ENCODE assay signal across 8 cellular contexts in the genomic region with DNA sequence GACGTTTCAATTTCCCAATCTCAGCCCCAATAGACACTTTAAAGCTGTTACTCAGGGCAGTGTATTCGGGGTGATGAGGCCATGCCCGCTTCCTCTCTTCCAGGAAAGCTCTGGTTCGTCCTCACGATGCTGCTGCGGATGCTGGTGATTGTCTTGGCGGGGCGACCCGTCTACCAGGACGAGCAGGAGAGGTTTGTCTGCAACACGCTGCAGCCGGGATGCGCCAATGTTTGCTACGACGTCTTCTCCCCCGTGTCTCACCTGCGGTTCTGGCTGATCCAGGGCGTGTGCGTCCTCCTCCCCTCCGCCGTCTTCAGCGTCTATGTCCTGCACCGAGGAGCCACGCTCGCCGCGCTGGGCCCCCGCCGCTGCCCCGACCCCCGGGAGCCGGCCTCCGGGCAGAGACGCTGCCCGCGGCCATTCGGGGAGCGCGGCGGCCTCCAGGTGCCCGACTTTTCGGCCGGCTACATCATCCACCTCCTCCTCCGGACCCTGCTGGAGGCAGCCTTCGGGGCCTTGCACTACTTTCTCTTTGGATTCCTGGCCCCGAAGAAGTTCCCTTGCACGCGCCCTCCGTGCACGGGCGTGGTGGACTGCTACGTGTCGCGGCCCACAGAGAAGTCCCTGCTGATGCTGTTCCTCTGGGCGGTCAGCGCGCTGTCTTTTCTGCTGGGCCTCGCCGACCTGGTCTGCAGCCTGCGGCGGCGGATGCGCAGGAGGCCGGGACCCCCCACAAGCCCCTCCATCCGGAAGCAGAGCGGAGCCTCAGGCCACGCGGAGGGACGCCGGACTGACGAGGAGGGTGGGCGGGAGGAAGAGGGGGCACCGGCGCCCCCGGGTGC. TPM values are rescaled to one million over a fixed set of nuclear protein-coding genes. Genes with fewer than 3 reads are reported as not detected.
A peak's percentile ranks its signal among the peaks of the same experiment; 100 is the strongest.
DNase-seq lines count a peak whose midpoint lies in the region; ATAC-seq and TF ChIP-seq lines count a peak whose summit lies in the region.

No MANE protein-coding gene starts in this region.

- peaks cover 6 to 16% of the 10 kb centered on the region in 2 donors for H3K4me1 ChIP-seq in thyroid gland

- peak overlapping the region; percentile 65 for H3K4me3 Mint-ChIP-seq in activated T-cell treated with anti-CD3 and anti-CD28 coated beads, Interleukin-2, amount 50 U/mL, for 4 hours
- H3K4me3 Mint-ChIP-seq in activated naive CD8-positive, alpha-beta T cell treated with anti-CD3 and anti-CD28 coated beads, Interleukin-2, amount 10 ng/mL, durations not matched to agents 7 days and 5 days: peak overlapping the region; percentile 76

- H3K4me3 ChIP-seq in thyroid gland (replicated peaks in 1 of 3): peak overlapping the region; percentile 6 to 47 (median 27)

- H3K27me3 Mint-ChIP-seq in activated T-cell treated with anti-CD3 and anti-CD28 coated beads, Interleukin-2, amount 50 U/mL, for 4 hours (ENCODE audit: low read depth): peaks cover 52% of the 10 kb centered on the region
- peaks cover 47% of the 10 kb centered on the region for H3K27me3 Mint-ChIP-seq in activated naive CD8-positive, alpha-beta T cell treated with anti-CD3 and anti-CD28 coated beads, Interleukin-2, amount 10 ng/mL, durations not matched to agents 7 days and 5 days

- H3K9me3 ChIP-seq in thyroid gland: no peaks in the 10 kb centered on the region

- H3K27me3 ChIP-seq in thyroid gland: no peaks in the 10 kb centered on the region

- no peak for TF ChIP-seq CTCF in thyroid gland (IDR thresholded peaks at IDR 0.05)

- no peak for TF ChIP-seq POLR2A in thyroid gland (IDR thresholded peaks at IDR 0.05)

- peak; percentile 54 to 59 for ATAC-seq in activated T-cell treated with anti-CD3 and anti-CD28 coated beads, Interleukin-2, amount 50 U/mL, for 4 hours
- peak; percentile 63 for ATAC-seq in activated naive CD8-positive, alpha-beta T cell treated with anti-CD3 and anti-CD28 coated beads, Interleukin-2, amount 10 ng/mL, durations not matched to agents 7 days and 5 days (ENCODE audit: low read depth)
- no peak for ATAC-seq in GM19324 (IDR thresholded peaks at IDR 0.05; ENCODE audit: low FRiP score, unreplicated experiment)

- no peak for DNase-seq in activated T-cell treated with anti-CD3 and anti-CD28 coated beads, Interleukin-2, amount 50 U/mL, for 4 hours
- no peak for DNase-seq in activated T-cell treated with anti-CD3 and anti-CD28 coated beads, Interleukin-2, amount 50 U/mL, for 1 hour
- DNase-seq in activated naive CD8-positive, alpha-beta T cell treated with anti-CD3 and anti-CD28 coated beads, Interleukin-2, amount 10 ng/mL, durations not matched to agents 7 days and 5 days: peak; percentile 44
- DNase-seq in left kidney (ENCODE audit: low read depth, low spot score) (peak; percentile 71), thyroid gland (peak; percentile 5 to 19), NCI-H1436 (lab: John Stamatoyannopoulos, UW) (no peak), posterior vena cava (ENCODE audit: low spot score) (no peak)

- H3K36me3 ChIP-seq in thyroid gland: no peaks in the 10 kb centered on the region

- intact Hi-C loops in thyroid gland (cut with DNase I) (no loop called here), posterior vena cava (cut with DNase I) (no loop called here)

- H3K36me3 Mint-ChIP-seq in activated T-cell treated with anti-CD3 and anti-CD28 coated beads, Interleukin-2, amount 50 U/mL, for 4 hours (ENCODE audit: insufficient read depth): no peaks in the 10 kb centered on the region
- no peaks in the 10 kb centered on the region for H3K36me3 Mint-ChIP-seq in activated naive CD8-positive, alpha-beta T cell treated with anti-CD3 and anti-CD28 coated beads, Interleukin-2, amount 10 ng/mL, durations not matched to agents 7 days and 5 days

- H3K27ac Mint-ChIP-seq in activated naive CD8-positive, alpha-beta T cell treated with anti-CD3 and anti-CD28 coated beads, Interleukin-2, amount 10 ng/mL, durations not matched to agents 7 days and 5 days: no peak overlapping the region

- POLR2A ChIA-PET in activated naive CD8-positive, alpha-beta T cell treated with anti-CD3 and anti-CD28 coated beads, Interleukin-2, amount 10 ng/mL, durations not matched to agents 7 days and 5 days (lab: Charles Lee): no interaction called here

- 21 to 46% methylated on average over 30 to 37 of the region's 75 CpGs for WGBS in thyroid gland, 2 donors

- peaks cover 5% of the 10 kb centered on the region for H3K9me3 Mint-ChIP-seq in activated T-cell treated with anti-CD3 and anti-CD28 coated beads, Interleukin-2, amount 50 U/mL, for 4 hours
- H3K9me3 Mint-ChIP-seq in activated naive CD8-positive, alpha-beta T cell treated with anti-CD3 and anti-CD28 coated beads, Interleukin-2, amount 10 ng/mL, durations not matched to agents 7 days and 5 days: peaks cover 2% of the 10 kb centered on the region

- peaks cover 4% of the 10 kb centered on the region for H3K4me1 Mint-ChIP-seq in activated T-cell treated with anti-CD3 and anti-CD28 coated beads, Interleukin-2, amount 50 U/mL, for 4 hours (ENCODE audit: low read depth)
- H3K4me1 Mint-ChIP-seq in activated naive CD8-positive, alpha-beta T cell treated with anti-CD3 and anti-CD28 coated beads, Interleukin-2, amount 10 ng/mL, durations not matched to agents 7 days and 5 days: peaks cover 5% of the 10 kb centered on the region

- H3K27ac ChIP-seq in thyroid gland: no peak overlapping the region

RNA-seq across cellular contexts. Expression of a gene that starts 2.6 kb away (rescaled TPM):
- not detected for total RNA-seq in activated T-cell treated with anti-CD3 and anti-CD28 coated beads, Interleukin-2, amount 50 U/mL, for 4 hours
- total RNA-seq in activated naive CD8-positive, alpha-beta T cell treated with anti-CD3 and anti-CD28 coated beads, Interleukin-2, amount 10 ng/mL, durations not matched to agents 7 days and 5 days: not detected
- not detected for total RNA-seq in thyroid gland
- not detected for total RNA-seq in posterior vena cava

RNA-seq across cellular contexts. Expression of a gene that starts 34.4 kb away (rescaled TPM):
- total RNA-seq in activated T-cell treated with anti-CD3 and anti-CD28 coated beads, Interleukin-2, amount 50 U/mL, for 4 hours: under 1 TPM; 0.50 to 0.58 (median 0.52) TPM
- total RNA-seq in activated naive CD8-positive, alpha-beta T cell treated with anti-CD3 and anti-CD28 coated beads, Interleukin-2, amount 10 ng/mL, durations not matched to agents 7 days and 5 days: under 1 TPM; 0.28 to 0.42 TPM
- total RNA-seq in thyroid gland (10 to 100 TPM; 12.4 to 21.5 (median 19.9) TPM), posterior vena cava (10 to 100 TPM in 1 of 2 donors, 1 to 10 TPM in 1; 9.5 to 16.1 TPM)

Comparison
In these comparisons a context has a peak if more than half of its experiments do, and no peak if none do; other contexts are left out.
1. DNase-seq: peak in activated naive CD8-positive, alpha-beta T cell treated with anti-CD3 and anti-CD28 coated beads, Interleukin-2, amount 10 ng/mL, durations not matched to agents 7 days and 5 days (single experiment), left kidney (single experiment) and thyroid gland (2 of 2); none in activated T-cell treated with anti-CD3 and anti-CD28 coated beads, Interleukin-2, amount 50 U/mL, for 4 hours (single experiment), activated T-cell treated with anti-CD3 and anti-CD28 coated beads, Interleukin-2, amount 50 U/mL, for 1 hour (single experiment), NCI-H1436 (single experiment) and posterior vena cava (single experiment).
2. RNA of a gene that starts 34.4 kb away (total RNA-seq): 12.4 to 21.5 TPM in thyroid gland and 9.5 to 16.1 TPM in posterior vena cava; 0.50 to 0.58 TPM in activated T-cell treated with anti-CD3 and anti-CD28 coated beads, Interleukin-2, amount 50 U/mL, for 4 hours and 0.28 to 0.42 TPM in activated naive CD8-positive, alpha-beta T cell treated with anti-CD3 and anti-CD28 coated beads, Interleukin-2, amount 10 ng/mL, durations not matched to agents 7 days and 5 days; every median in the first group is over 4 times any median in the second.